Comparison of ENCODE assay signal across 1 cellular context in genomic region chr1:146036990-146037646, GRCh38.
TF ChIP-seq lines count a peak whose summit lies in the region.

No MANE protein-coding gene starts in this region.

TF ChIP-seq in HEK293, 187 proteins besides CTCF, POLR2A, EP300 and RAD21 (continued from another document and continues in another):
- TF ChIP-seq ZNF692 (tag by site-specific recombination; IDR thresholded peaks at IDR 0.05) (no peak; the same call in none of the 2 replicates), ZNF658 (tag by site-specific recombination; IDR thresholded peaks at IDR 0.05) (no peak), ZNF37A (tag by site-specific recombination; IDR thresholded peaks at IDR 0.05) (no peak), ZSCAN30 (tag by site-specific recombination; IDR thresholded peaks at IDR 0.05) (peak; percentile 90), ZXDB (tag by site-specific recombination; IDR thresholded peaks at IDR 0.05) (no peak; the same call in none of the 2 replicates), GLIS2 (tag by site-specific recombination; IDR thresholded peaks at IDR 0.05) (peak; percentile 78), ZNF223 (tag by site-specific recombination; IDR thresholded peaks at IDR 0.05) (0 out of 2 replicates have a peak, but pooled peaks have one; percentile 16), ZNF785 (tag by site-specific recombination; IDR thresholded peaks at IDR 0.05) (no peak), KLF10 (tag by site-specific recombination; IDR thresholded peaks at IDR 0.05) (peak; percentile 79), ZFP69B (tag by site-specific recombination; IDR thresholded peaks at IDR 0.05) (peak; percentile 42; the same call in 1 of the 2 replicates), ZNF560 (tag by site-specific recombination; IDR thresholded peaks at IDR 0.05; ENCODE audit: borderline replicate concordance) (no peak), ATF2 (tag by site-specific recombination; IDR thresholded peaks at IDR 0.05; ENCODE audit: low read depth) (no peak), ZNF214 (tag by site-specific recombination; IDR thresholded peaks at IDR 0.05; ENCODE audit: borderline replicate concordance) (0 out of 2 replicates have a peak, but pooled peaks have one; percentile 39), ZBTB17 (tag by site-specific recombination; IDR thresholded peaks at IDR 0.05) (peak; percentile 66; the same call in 1 of the 2 replicates), GLIS1 (tag by site-specific recombination; IDR thresholded peaks at IDR 0.05) (peak; percentile 78), ZNF221 (tag by site-specific recombination; IDR thresholded peaks at IDR 0.05; ENCODE audit: borderline replicate concordance) (no peak), ZFP3 (tag by site-specific recombination; IDR thresholded peaks at IDR 0.05; ENCODE audit: low read depth) (no peak), OSR2 (tag by site-specific recombination; IDR thresholded peaks at IDR 0.05) (no peak), HOXD13 (CRISPR knock-in tag; IDR thresholded peaks at IDR 0.05; ENCODE audit: borderline replicate concordance) (no peak), YY1 (tag by site-specific recombination; IDR thresholded peaks at IDR 0.05) (no peak; the same call in 1 of the 2 replicates), BCL6B (tag by site-specific recombination; IDR thresholded peaks at IDR 0.05) (no peak), ZNF48 (tag by site-specific recombination; IDR thresholded peaks at IDR 0.05) (no peak), ZNF391 (tag by site-specific recombination; IDR thresholded peaks at IDR 0.05; ENCODE audit: borderline replicate concordance, low read depth) (peak; percentile 73; the same call in 1 of the 2 replicates), ZNF830 (tag by site-specific recombination; IDR thresholded peaks at IDR 0.05; ENCODE audit: low read depth) (no peak), ZSCAN16 (tag by site-specific recombination; IDR thresholded peaks at IDR 0.05) (no peak), REPIN1 (tag by site-specific recombination; IDR thresholded peaks at IDR 0.05; ENCODE audit: low read depth) (no peak), GLI2 (tag by site-specific recombination; IDR thresholded peaks at IDR 0.05; ENCODE audit: borderline replicate concordance, low read depth) (no peak), MYNN (tag by site-specific recombination; IDR thresholded peaks at IDR 0.05; ENCODE audit: borderline replicate concordance) (no peak), ZNF174 (tag by site-specific recombination; IDR thresholded peaks at IDR 0.05) (no peak), SP7 (tag by site-specific recombination; IDR thresholded peaks at IDR 0.05) (peak; percentile 51), ZNF274 (IDR thresholded peaks at IDR 0.05; ENCODE audit: low read length) (no peak), ZNF274 (tag by site-specific recombination; IDR thresholded peaks at IDR 0.05; ENCODE audit: borderline replicate concordance) (no peak), MZF1 (tag by site-specific recombination; IDR thresholded peaks at IDR 0.05; ENCODE audit: borderline replicate concordance) (no peak), ZFP37 (tag by site-specific recombination; IDR thresholded peaks at IDR 0.05) (peak; percentile 55; the same call in 1 of the 2 replicates), ZNF416 (tag by site-specific recombination; IDR thresholded peaks at IDR 0.05) (no peak), ZNF791 (tag by site-specific recombination; IDR thresholded peaks at IDR 0.05) (no peak), ZNF23 (tag by site-specific recombination; IDR thresholded peaks at IDR 0.05; ENCODE audit: borderline replicate concordance) (no peak), INSM2 (tag by site-specific recombination; IDR thresholded peaks at IDR 0.05) (peak; percentile 54; the same call in 1 of the 2 replicates), EGR2 (tag by site-specific recombination; IDR thresholded peaks at IDR 0.05; ENCODE audit: low read depth) (peak; percentile 20; the same call in 1 of the 2 replicates), ZBTB6 (tag by site-specific recombination; IDR thresholded peaks at IDR 0.05) (peak; percentile 22; the same call in 1 of the 2 replicates), ZSCAN5A (tag by site-specific recombination; IDR thresholded peaks at IDR 0.05) (no peak), ZNF645 (tag by site-specific recombination; IDR thresholded peaks at IDR 0.05) (no peak), ZNF747 (tag by site-specific recombination; IDR thresholded peaks at IDR 0.05) (no peak), KLF1 (tag by site-specific recombination; IDR thresholded peaks at IDR 0.05) (0 out of 2 replicates have a peak, but pooled peaks have one; percentile 25), PRDM2 (tag by site-specific recombination; IDR thresholded peaks at IDR 0.05; ENCODE audit: borderline replicate concordance) (no peak), ZBTB48 (tag by site-specific recombination; IDR thresholded peaks at IDR 0.05) (peak; percentile 95), ZNF544 (tag by site-specific recombination; IDR thresholded peaks at IDR 0.05) (no peak), SP3 (tag by site-specific recombination; IDR thresholded peaks at IDR 0.05) (peak; percentile 41; the same call in 1 of the 2 replicates), KLF9 (tag by site-specific recombination; IDR thresholded peaks at IDR 0.05; ENCODE audit: low read depth) (no peak), YY2 (tag by site-specific recombination; IDR thresholded peaks at IDR 0.05) (peak; percentile 38; the same call in 1 of the 2 replicates), ZNF530 (tag by site-specific recombination; IDR thresholded peaks at IDR 0.05; ENCODE audit: low read depth) (no peak)
